8 cellular contexts compared by ENCODE assay signal in genomic region chr10:6164271-6165095, GRCh38. TPM values are rescaled to one million over a fixed set of nuclear protein-coding genes. Genes with fewer than 3 reads are reported as not detected.
DNase-seq lines count a peak whose midpoint lies in the region; ATAC-seq and TF ChIP-seq lines count a peak whose summit lies in the region.

No MANE protein-coding gene starts in this region.

- H3K4me2 ChIP-seq in OCI-LY3 (ENCODE audit: low read length) (peak overlapping the region; percentile 80), osteoblast (ENCODE audit: insufficient read depth, low read length) (peak overlapping the region; percentile 90)

- DNase-seq in ELF-1 (ENCODE audit: low read depth, low spot score): peak; percentile 72
- no peak for DNase-seq in osteoblast (ENCODE audit: insufficient read length, low spot score, missing footprints)
- no peak for DNase-seq in cortex of kidney (lab: John Stamatoyannopoulos, UW)
- DNase-seq in NCI-H146 treated with DMSO at 0.1 percent for 48 hours (lab: John Stamatoyannopoulos, UW; ENCODE audit: unreplicated experiment): no peak
- DNase-seq in NOMO-1 treated with DMSO at 0.1 percent for 48 hours (lab: John Stamatoyannopoulos, UW; ENCODE audit: unreplicated experiment): no peak

- H3K36me3 ChIP-seq in OCI-LY3 (replicated peaks; ENCODE audit: low read depth, low read length) (peaks cover 13% of the 10 kb centered on the region), endocrine pancreas (ENCODE audit: control insufficient read depth, insufficient read depth, low read length) (no peaks in the 10 kb centered on the region), osteoblast (ENCODE audit: insufficient read depth, low read length) (peaks cover 5% of the 10 kb centered on the region)

- H2AFZ ChIP-seq in OCI-LY3 (ENCODE audit: low read depth, low read length) (no peak overlapping the region), osteoblast (ENCODE audit: low read length) (peak overlapping the region; percentile 77)

- peak overlapping the region; percentile 92 for H3K4me3 ChIP-seq in OCI-LY3 (ENCODE audit: low read length)
- peak overlapping the region; percentile 41 for H3K4me3 ChIP-seq in endocrine pancreas (ENCODE audit: control insufficient read depth, insufficient read depth, low read length)
- H3K4me3 ChIP-seq in osteoblast (ENCODE audit: insufficient read depth, low read length): peak overlapping the region; percentile 83

- H3K27ac ChIP-seq in OCI-LY3 (ENCODE audit: low read length): peak overlapping the region; percentile 73
- peak overlapping the region; percentile 72 for H3K27ac ChIP-seq in osteoblast (ENCODE audit: low read depth, low read length)

- H3K79me2 ChIP-seq in OCI-LY3 (ENCODE audit: low read length) (peaks cover 63% of the 10 kb centered on the region), osteoblast (ENCODE audit: insufficient read depth, low read length) (peaks cover 46% of the 10 kb centered on the region)

- peaks cover 4% of the 10 kb centered on the region for H3K4me1 ChIP-seq in OCI-LY3 (ENCODE audit: low read length)
- H3K4me1 ChIP-seq in endocrine pancreas (ENCODE audit: control insufficient read depth, insufficient read depth, low read length): no peaks in the 10 kb centered on the region
- H3K4me1 ChIP-seq in osteoblast (ENCODE audit: insufficient read depth, low read length): peaks cover 16% of the 10 kb centered on the region

- peaks cover 33% of the 10 kb centered on the region for H4K20me1 ChIP-seq in OCI-LY3 (ENCODE audit: insufficient read depth, low read length)
- peaks cover 20% of the 10 kb centered on the region for H4K20me1 ChIP-seq in osteoblast (ENCODE audit: insufficient read depth, low read length)

- peak overlapping the region; percentile 95 for H3K9ac ChIP-seq in OCI-LY3 (ENCODE audit: low read length)
- H3K9ac ChIP-seq in endocrine pancreas (ENCODE audit: control insufficient read depth, insufficient read depth, low read length): peak overlapping the region; percentile 88

- TF ChIP-seq CTCF in OCI-LY3 (IDR thresholded peaks at IDR 0.05; ENCODE audit: low read depth, low read length): no peak
- no peak for TF ChIP-seq CTCF in osteoblast (IDR thresholded peaks at IDR 0.05; ENCODE audit: extremely low read depth, low read depth, low read length)

- no peaks in the 10 kb centered on the region for H3K9me3 ChIP-seq in OCI-LY3 (ENCODE audit: insufficient read depth, low read length)
- H3K9me3 ChIP-seq in endocrine pancreas (ENCODE audit: control insufficient read depth, low read length): no peaks in the 10 kb centered on the region
- no peaks in the 10 kb centered on the region for H3K9me3 ChIP-seq in osteoblast (ENCODE audit: low read depth, low read length)

- ATAC-seq in GM21447 (IDR thresholded peaks at IDR 0.05; ENCODE audit: unreplicated experiment): no peak

- H3K27me3 ChIP-seq in OCI-LY3 (ENCODE audit: low read depth, low read length): no peaks in the 10 kb centered on the region
- no peaks in the 10 kb centered on the region for H3K27me3 ChIP-seq in endocrine pancreas (ENCODE audit: control insufficient read depth, insufficient read depth, low read length)
- no peaks in the 10 kb centered on the region for H3K27me3 ChIP-seq in osteoblast (ENCODE audit: insufficient read depth, low read length)

RNA-seq across cellular contexts. Expression of gene PFKFB3, which starts 38.2 kb away (rescaled TPM):
- 7.1 and 19.2 TPM in 2 replicates for total RNA-seq in osteoblast

Comparison
In these comparisons a context has a peak if more than half of its experiments do, and no peak if none do; other contexts are left out.
1. H3K4me3 ChIP-seq: peak in every context shown above with its lines; median percentile 92 in OCI-LY3; 83 in osteoblast; 41 in endocrine pancreas.